10 cellular contexts compared by ENCODE assay signal in genomic region chr12:51806896-51807295, GRCh38. TPM values are rescaled to one million over a fixed set of nuclear protein-coding genes. Genes with fewer than 3 reads are reported as not detected.
"Had no signal": no experiment of that assay in that cellular context is flagged by ENCODE, and none has a peak within 500 bp of the region (broad histone marks: within the 10 kb centered on the region; RNA-seq: fewer than 3 reads in every experiment).

No MANE protein-coding gene starts in this region.

- DNase-seq: GM23248, GOT3, H7, HFFc6 had no signal

- H3K9me3 ChIP-seq: HAP-1 had no signal

- H3K4me3 ChIP-seq: GM23248, HAP-1 had no signal

- H3K9me3 Mint-ChIP-seq: HFFc6, IgD-negative memory B cell had no signal

- ATAC-seq: HCT116, HepG2 had no signal

- H3K4me1 ChIP-seq: HAP-1 had no signal

- H3K27ac Mint-ChIP-seq: HFFc6, IgD-negative memory B cell had no signal

- H3K36me3 ChIP-seq: HAP-1 had no signal

- H3K4me3 Mint-ChIP-seq: HFFc6, IgD-negative memory B cell had no signal

- H3K27ac ChIP-seq: GM23248, HL-60 had no signal

- H3K36me3 Mint-ChIP-seq: IgD-negative memory B cell had no signal

RNA-seq across cellular contexts. Expression of gene FIGNL2, which starts 41.6 kb away (rescaled TPM):
- total RNA-seq: H4, HFFc6 had no signal
